8 cellular contexts compared by ENCODE assay signal in the genomic region with DNA sequence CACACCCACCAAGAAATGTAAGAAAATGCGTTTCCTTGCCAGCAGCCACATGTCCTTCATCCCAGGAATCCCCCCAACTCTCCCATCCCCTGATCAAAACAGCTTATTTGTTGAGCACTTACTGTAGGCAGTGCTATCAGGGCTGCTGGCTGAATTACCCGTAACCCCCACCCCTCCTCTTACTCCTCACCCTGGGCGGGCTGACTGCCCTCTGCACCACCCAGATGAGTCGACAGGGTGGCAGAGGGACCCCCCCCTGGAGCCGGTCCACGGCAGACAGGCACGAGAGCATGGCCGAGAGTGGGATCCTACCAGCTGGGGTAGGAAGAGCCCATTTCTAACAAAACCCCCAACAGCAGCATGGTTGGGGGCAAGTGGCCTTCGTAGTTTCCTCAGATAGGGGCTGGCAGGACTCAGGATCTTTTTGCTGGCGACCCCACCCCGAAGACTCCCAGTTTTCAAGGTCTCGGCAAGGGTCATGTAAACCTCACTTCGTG. TPM values are rescaled to one million over a fixed set of nuclear protein-coding genes. Genes with fewer than 3 reads are reported as not detected.
DNase-seq lines count a peak whose midpoint lies in the region; ATAC-seq and TF ChIP-seq lines count a peak whose summit lies in the region.

No MANE protein-coding gene starts in this region.

- peak overlapping the region; percentile 75 to 87 for H3K27ac ChIP-seq in breast epithelium
- H3K27ac ChIP-seq in upper lobe of left lung: peak overlapping the region; percentile 81 to 97 (median 88)

- intact Hi-C loops in breast epithelium (cut with DNase I; ENCODE audit: low total_unique reads): loop anchor here (1.0 to 5.0 kb wide), 3 partner anchors 18 to 513 kb away; a partner anchor contains a TSS

- H3K4me1 ChIP-seq in breast epithelium (peaks cover 14 to 38% of the 10 kb centered on the region in 2 donors), upper lobe of left lung (peaks cover 73 to 99% (median 96%) of the 10 kb centered on the region in 4 donors)

- H3K27me3 Mint-ChIP-seq in memory B cell: no peaks in the 10 kb centered on the region

- TF ChIP-seq POLR2A in breast epithelium (IDR thresholded peaks at IDR 0.05) (no peak), upper lobe of left lung (IDR thresholded peaks at IDR 0.05) (peak in 1 of 4 donors; percentile 2)

- in situ Hi-C loops in GM13977 (cut with MboI; ENCODE audit: low pct_unique_long_range_greater_than_20kb, low sequenced_read_pairs, unreplicated experiment): no loop called here

- peak overlapping the region; percentile 88 for H3K4me3 Mint-ChIP-seq in memory B cell

- peak overlapping the region; percentile 11 to 73 (median 53) for H3K4me3 ChIP-seq in breast epithelium
- H3K4me3 ChIP-seq in upper lobe of left lung: peak overlapping the region in 3 of 4 donors; percentile 57 to 62 (median 57)

- H3K27ac Mint-ChIP-seq in memory B cell: peak overlapping the region; percentile 87

- 0 to 1% methylated on average over 2 to 13 of the region's 13 CpGs for WGBS in upper lobe of left lung, 2 donors

- ATAC-seq in memory B cell (ENCODE audit: low read depth): peak; percentile 4
- ATAC-seq in upper lobe of left lung (ENCODE audit: low FRiP score in 2 of 2): peak in 1 of 2 donors; percentile 1
- no peak for ATAC-seq in GM21447 (IDR thresholded peaks at IDR 0.05; ENCODE audit: unreplicated experiment)

- H3K36me3 Mint-ChIP-seq in memory B cell: peaks cover 6% of the 10 kb centered on the region

- H3K4me1 Mint-ChIP-seq in memory B cell: peaks cover 43% of the 10 kb centered on the region

- no peaks in the 10 kb centered on the region for H3K36me3 ChIP-seq in breast epithelium
- H3K36me3 ChIP-seq in upper lobe of left lung: peaks cover 0 to 13% (median 11%) of the 10 kb centered on the region in 4 donors

- no peak for TF ChIP-seq EP300 in upper lobe of left lung (IDR thresholded peaks at IDR 0.05)

- H3K27me3 ChIP-seq in breast epithelium (no peaks in the 10 kb centered on the region), upper lobe of left lung (no peaks in the 10 kb centered on the region)

- H3K9me3 ChIP-seq in breast epithelium: no peaks in the 10 kb centered on the region
- no peaks in the 10 kb centered on the region for H3K9me3 ChIP-seq in upper lobe of left lung

- no peaks in the 10 kb centered on the region for H3K9me3 Mint-ChIP-seq in memory B cell

- peak; percentile 67 for DNase-seq in GM13977 (ENCODE audit: low spot score)
- peak; percentile 67 for DNase-seq in NCI-H345 (lab: John Stamatoyannopoulos, UW)
- no peak for DNase-seq in breast epithelium (ENCODE audit: low spot score in 2 of 2)
- DNase-seq in memory B cell (ENCODE audit: low spot score in 2 of 2): no peak
- DNase-seq in upper lobe of left lung: peak in 1 of 2 donors; percentile 78
- DNase-seq in NAMALWA (ENCODE audit: low spot score): no peak
- no peak for DNase-seq in 8988T

- no peak for TF ChIP-seq CTCF in GM13977 (IDR thresholded peaks at IDR 0.05; ENCODE audit: extremely low read depth, insufficient read depth, missing control alignments)
- no peak for TF ChIP-seq CTCF in breast epithelium (IDR thresholded peaks at IDR 0.05)
- no peak for TF ChIP-seq CTCF in upper lobe of left lung (IDR thresholded peaks at IDR 0.05)

RNA-seq across cellular contexts. Expression of a gene that starts 1.1 kb away (rescaled TPM):
- total RNA-seq in breast epithelium (10 to 100 TPM in 2 of 3 donors, 1 to 10 TPM in 1; 5.8 to 13.1 (median 12.0) TPM), upper lobe of left lung (100 to 1,000 TPM in 2 of 6 donors, 10 to 100 TPM in 4; 33.5 to 145 (median 45.5) TPM)

RNA-seq across cellular contexts. Expression of a gene that starts 9.2 kb away (rescaled TPM):
- total RNA-seq in breast epithelium (1 to 10 TPM; 4.2 to 7.9 (median 6.1) TPM), upper lobe of left lung (10 to 100 TPM in 5 of 6 donors, 1 to 10 TPM in 1; 9.3 to 47.1 (median 20.4) TPM)

Comparison
In these comparisons a context has a peak if more than half of its experiments do, and no peak if none do; other contexts are left out.
1. DNase-seq: peak in GM13977 (single experiment) and NCI-H345 (single experiment); none in breast epithelium (0 of 2), memory B cell (0 of 2), NAMALWA (single experiment) and 8988T (single experiment).